In the genomic region with DNA sequence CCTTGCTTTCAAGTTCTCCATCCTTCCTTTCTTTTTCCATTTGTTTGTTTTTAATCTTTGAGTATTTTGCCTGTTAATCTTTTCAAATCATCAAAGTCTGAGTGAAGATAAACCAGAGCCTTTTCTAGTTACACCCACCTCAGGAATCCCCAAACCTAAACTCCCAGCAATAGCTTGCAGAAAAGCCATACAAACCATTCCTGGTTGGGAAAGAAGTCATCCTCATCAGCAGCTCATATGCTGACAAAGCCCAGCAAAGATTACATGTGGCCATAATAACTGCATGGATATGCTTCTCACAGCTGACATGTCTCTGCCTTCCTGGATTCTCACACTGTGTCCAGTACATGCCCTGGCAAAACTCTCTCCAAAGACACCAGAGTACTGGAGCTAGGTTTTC, we compare ENCODE assay signal across 29 cellular contexts.
DNase-seq lines count a peak whose midpoint lies in the region; ATAC-seq, FAIRE-seq and TF ChIP-seq lines count a peak whose summit lies in the region.
"Had no signal": no experiment of that assay in that cellular context is flagged by ENCODE, and none has a peak within 500 bp of the region (broad histone marks: within the 10 kb centered on the region; RNA-seq: fewer than 3 reads in every experiment).

No MANE protein-coding gene starts in this region.

- H3K79me2 ChIP-seq in GM12878 (ENCODE audit: control insufficient read depth, insufficient read depth, low read length) (no peaks in the 10 kb centered on the region), smooth muscle cell (ENCODE audit: low read depth) (no peaks in the 10 kb centered on the region)

- no peak overlapping the region for H3K4me3 ChIP-seq in GM12878
- H3K4me3 ChIP-seq in fibroblast of villous mesenchyme (ENCODE audit: low read depth, low read length): no peak overlapping the region
- no peak overlapping the region for H3K4me3 ChIP-seq in smooth muscle cell
- H3K4me3 ChIP-seq: adrenal gland, colonic mucosa, esophagus squamous epithelium, pancreas, right atrium auricular region, upper lobe of right lung had no signal

- no peak overlapping the region for H3K4me3 Mint-ChIP-seq in HFFc6
- H3K4me3 Mint-ChIP-seq: activated T-cell treated with anti-CD3 and anti-CD28 coated beads, Interleukin-2, amount 50 U/mL, for 72 hours; CD14-positive monocyte; effector memory CD8-positive, alpha-beta T cell; nephron; stimulated activated effector memory CD8-positive, alpha-beta T cell treated with anti-CD3 and anti-CD28 coated beads, Interleukin-12 subunit alpha, Interleukin-12 subunit beta, amount 100 ng/mL, for 72 hours; WTC11 had no signal

- H3K4me1 Mint-ChIP-seq in HFFc6 (ENCODE audit: low read depth): peaks cover 28% of the 10 kb centered on the region
- H3K4me1 Mint-ChIP-seq: nephron; stimulated activated effector memory CD8-positive, alpha-beta T cell treated with anti-CD3 and anti-CD28 coated beads, Interleukin-12 subunit alpha, Interleukin-12 subunit beta, amount 100 ng/mL, for 72 hours had no signal

- H4K20me1 ChIP-seq in GM12878 (ENCODE audit: control insufficient read depth, insufficient read depth) (no peaks in the 10 kb centered on the region), smooth muscle cell (ENCODE audit: low read depth) (no peaks in the 10 kb centered on the region)

- H3K36me3 ChIP-seq in GM12878 (ENCODE audit: control insufficient read depth in 2 of 2, insufficient read depth in 2 of 2, low read length in 1 of 2) (no peaks in the 10 kb centered on the region), smooth muscle cell (ENCODE audit: low read depth) (no peaks in the 10 kb centered on the region)
- H3K36me3 ChIP-seq: adrenal gland, brain microvascular endothelial cell, colonic mucosa, esophagus squamous epithelium, pancreas, right atrium auricular region, upper lobe of right lung had no signal

- H3K4me2 ChIP-seq in GM12878 (ENCODE audit: control insufficient read depth, insufficient read depth): no peak overlapping the region
- peak overlapping the region; percentile 44 for H3K4me2 ChIP-seq in smooth muscle cell

- no peak for FAIRE-seq in GM12878 (lab: Jason Lieb, UNC)
- FAIRE-seq: pancreas had no signal

- TF ChIP-seq POLR2A in GM12878 (IDR thresholded peaks at IDR 0.05; ENCODE audit: low read depth, low read length): no peak

- H3K27me3 ChIP-seq in GM12878 (replicated peaks in 1 of 2; ENCODE audit: control insufficient read depth in 2 of 2, insufficient read depth in 2 of 2, low read length in 1 of 2) (no peaks in the 10 kb centered on the region), smooth muscle cell (ENCODE audit: low read depth) (no peaks in the 10 kb centered on the region)
- H3K27me3 ChIP-seq: adrenal gland, brain microvascular endothelial cell, colonic mucosa, esophagus squamous epithelium, pancreas, right atrium auricular region, upper lobe of right lung had no signal

- TF ChIP-seq CTCF in HFFc6 (IDR thresholded peaks at IDR 0.05): no peak
- no peak for TF ChIP-seq CTCF in GM12878 (IDR thresholded peaks at IDR 0.05 in 2 of 3, conservative IDR thresholded peaks at IDR 0.05 in 1 of 3; ENCODE audit: control insufficient read depth in 2 of 3, extremely low read depth in 1 of 3, insufficient read depth in 1 of 3, low read depth in 3 of 3, low read length in 3 of 3)
- no peak for TF ChIP-seq CTCF in fibroblast of villous mesenchyme (IDR thresholded peaks at IDR 0.05; ENCODE audit: insufficient read depth, low read depth, low read length)
- no peak for TF ChIP-seq CTCF in smooth muscle cell (IDR thresholded peaks at IDR 0.05; ENCODE audit: borderline replicate concordance, insufficient read depth, poor library complexity, severe bottlenecking)

- H3K36me3 Mint-ChIP-seq in HFFc6 (ENCODE audit: low read depth): no peaks in the 10 kb centered on the region
- H3K36me3 Mint-ChIP-seq: CD14-positive monocyte; stimulated activated effector memory CD8-positive, alpha-beta T cell treated with anti-CD3 and anti-CD28 coated beads, Interleukin-12 subunit alpha, Interleukin-12 subunit beta, amount 100 ng/mL, for 72 hours; WTC11 had no signal

- no peak for DNase-seq in HFFc6
- DNase-seq in GM12878 (ENCODE audit: low read depth, low spot score): no peak
- DNase-seq in fibroblast of villous mesenchyme (ENCODE audit: low read depth): peak; percentile 59
- DNase-seq in smooth muscle cell (lab: John Stamatoyannopoulos, UW; ENCODE audit: unreplicated experiment): no peak
- no peak for DNase-seq in 8988T
- DNase-seq: activated naive CD4-positive, alpha-beta T cell; activated T-cell treated with anti-CD3 and anti-CD28 coated beads, Interleukin-2, amount 50 U/mL, for 72 hours; adrenal gland; brain microvascular endothelial cell; colonic mucosa; DMS79 treated with DMSO at 0.1 percent for 48 hours; effector memory CD8-positive, alpha-beta T cell; esophagus squamous epithelium; MM.1S; NCI-H2029 treated with DMSO at 0.1 percent for 48 hours; NCI-H526; pancreas; SHP77 treated with DMSO at 0.1 percent for 48 hours; stimulated activated CD4-positive, alpha-beta T cell treated with anti-CD3 and anti-CD28 coated beads, Interleukin-4, amount 100 ng/mL, for 24 hours; substantia nigra; upper lobe of right lung had no signal

- no peak for TF ChIP-seq RAD21 in GM12878 (IDR thresholded peaks at IDR 0.05; ENCODE audit: insufficient read depth, low read depth, low read length)

- H2AFZ ChIP-seq in GM12878 (ENCODE audit: control insufficient read depth, low read depth, low read length) (peak overlapping the region; percentile 1), smooth muscle cell (ENCODE audit: low read depth) (peak overlapping the region; percentile 15)

- no peak for TF ChIP-seq EP300 in GM12878 (IDR thresholded peaks at IDR 0.05; ENCODE audit: borderline replicate concordance in 1 of 2, control insufficient read depth in 1 of 2, low read depth in 2 of 2, low read length in 2 of 2)

- in situ Hi-C loops in GM12878 (cut with MboI): no loop called here

- BruUV-seq in GM12878 (replicated peaks; lab: Mats Ljungman, UMichigan): no TSS peak

- H3K4me1 ChIP-seq in GM12878 (ENCODE audit: control insufficient read depth, insufficient read depth, low read length) (no peaks in the 10 kb centered on the region), smooth muscle cell (ENCODE audit: low read depth) (peaks cover 11% of the 10 kb centered on the region)
- H3K4me1 ChIP-seq: adrenal gland, colonic mucosa, pancreas, right atrium auricular region, upper lobe of right lung had no signal

- no peak for ATAC-seq in GM12878
- no peak for ATAC-seq in GM19324 (IDR thresholded peaks at IDR 0.05; ENCODE audit: low FRiP score, unreplicated experiment)
- ATAC-seq in GM18870 (IDR thresholded peaks at IDR 0.05; ENCODE audit: unreplicated experiment): no peak
- ATAC-seq: activated T-cell treated with anti-CD3 and anti-CD28 coated beads, Interleukin-2, amount 50 U/mL, for 72 hours; effector memory CD8-positive, alpha-beta T cell; Panc1; pancreas; stimulated activated effector memory CD8-positive, alpha-beta T cell treated with anti-CD3 and anti-CD28 coated beads, Interleukin-12 subunit alpha, Interleukin-12 subunit beta, amount 100 ng/mL, for 72 hours; upper lobe of right lung; WTC11 had no signal

- SMC1A ChIA-PET in GM12878 (lab: Charles Lee; ENCODE audit: uncharacterized antibody, unreplicated experiment): interaction anchor here (0.5 to 1.7 kb wide), 10 partner anchors 9 to 831 kb away, joined by 3 to 8 read pairs (median 3); no protein-coding TSS in a partner anchor

- H3K27ac ChIP-seq in GM12878 (ENCODE audit: control insufficient read depth, insufficient read depth) (no peak overlapping the region), smooth muscle cell (ENCODE audit: low read depth) (no peak overlapping the region)
- H3K27ac ChIP-seq: adrenal gland, brain microvascular endothelial cell, colonic mucosa, esophagus squamous epithelium, pancreas, right atrium auricular region, upper lobe of right lung had no signal

- H3K27me3 Mint-ChIP-seq in HFFc6 (ENCODE audit: insufficient read depth): no peaks in the 10 kb centered on the region; the same call in 1 of the 2 replicates

- no peaks in the 10 kb centered on the region for H3F3A ChIP-seq in smooth muscle cell (ENCODE audit: low read depth)

- intact Hi-C loops in GM12878 (cut with micrococcal nuclease; ENCODE audit: unreplicated experiment): no loop called here

- POLR2A ChIA-PET in GM12878 (lab: Charles Lee): no interaction called here

- H3K9ac ChIP-seq in GM12878 (ENCODE audit: control insufficient read depth, insufficient read depth, low read length) (no peak overlapping the region), smooth muscle cell (ENCODE audit: low read depth) (no peak overlapping the region)

- H3K9me3 ChIP-seq in GM12878 (replicated peaks; ENCODE audit: control insufficient read depth, insufficient read depth, low read length): no peaks in the 10 kb centered on the region
- H3K9me3 ChIP-seq in smooth muscle cell (replicated peaks; ENCODE audit: low read depth): no peaks in the 10 kb centered on the region
- H3K9me3 ChIP-seq: adrenal gland, colonic mucosa, esophagus squamous epithelium, pancreas, right atrium auricular region, upper lobe of right lung had no signal

- H3K27ac Mint-ChIP-seq in HFFc6: peak overlapping the region; percentile 40; the same call in 1 of the 2 replicates
- H3K27ac Mint-ChIP-seq: activated T-cell treated with anti-CD3 and anti-CD28 coated beads, Interleukin-2, amount 50 U/mL, for 72 hours; CD14-positive monocyte; effector memory CD8-positive, alpha-beta T cell; nephron; stimulated activated effector memory CD8-positive, alpha-beta T cell treated with anti-CD3 and anti-CD28 coated beads, Interleukin-12 subunit alpha, Interleukin-12 subunit beta, amount 100 ng/mL, for 72 hours; WTC11 had no signal

- RAD21 ChIA-PET in GM12878 (lab: Charles Lee; ENCODE audit: unreplicated experiment): interaction anchor here (1.2 kb wide), 1 partner anchor 129 kb away, joined by 3 read pairs; no protein-coding TSS in a partner anchor

- CTCF ChIA-PET in GM12878 (lab: Yijun Ruan, JAX): interaction anchor here (0.6 to 1.2 kb wide), 4 partner anchors 10 to 38 kb away, joined by 3 to 5 read pairs (median 3); no protein-coding TSS in a partner anchor

- H3K9me3 Mint-ChIP-seq in HFFc6: no peaks in the 10 kb centered on the region
- H3K9me3 Mint-ChIP-seq: activated T-cell treated with anti-CD3 and anti-CD28 coated beads, Interleukin-2, amount 50 U/mL, for 72 hours; CD14-positive monocyte; effector memory CD8-positive, alpha-beta T cell; nephron; stimulated activated effector memory CD8-positive, alpha-beta T cell treated with anti-CD3 and anti-CD28 coated beads, Interleukin-12 subunit alpha, Interleukin-12 subunit beta, amount 100 ng/mL, for 72 hours had no signal

TF ChIP-seq in GM12878, 131 proteins besides CTCF, POLR2A, EP300 and RAD21 (continues in another document):
- no peak for TF ChIP-seq FOS (IDR thresholded peaks at IDR 0.05; ENCODE audit: borderline replicate concordance, extremely low read depth, insufficient read length)
- no peak for TF ChIP-seq HDAC2 (IDR thresholded peaks at IDR 0.05)
- no peak for TF ChIP-seq NR2C1 (IDR thresholded peaks at IDR 0.05)
